ENCODE assay signal across 15 cellular contexts in the genomic region with DNA sequence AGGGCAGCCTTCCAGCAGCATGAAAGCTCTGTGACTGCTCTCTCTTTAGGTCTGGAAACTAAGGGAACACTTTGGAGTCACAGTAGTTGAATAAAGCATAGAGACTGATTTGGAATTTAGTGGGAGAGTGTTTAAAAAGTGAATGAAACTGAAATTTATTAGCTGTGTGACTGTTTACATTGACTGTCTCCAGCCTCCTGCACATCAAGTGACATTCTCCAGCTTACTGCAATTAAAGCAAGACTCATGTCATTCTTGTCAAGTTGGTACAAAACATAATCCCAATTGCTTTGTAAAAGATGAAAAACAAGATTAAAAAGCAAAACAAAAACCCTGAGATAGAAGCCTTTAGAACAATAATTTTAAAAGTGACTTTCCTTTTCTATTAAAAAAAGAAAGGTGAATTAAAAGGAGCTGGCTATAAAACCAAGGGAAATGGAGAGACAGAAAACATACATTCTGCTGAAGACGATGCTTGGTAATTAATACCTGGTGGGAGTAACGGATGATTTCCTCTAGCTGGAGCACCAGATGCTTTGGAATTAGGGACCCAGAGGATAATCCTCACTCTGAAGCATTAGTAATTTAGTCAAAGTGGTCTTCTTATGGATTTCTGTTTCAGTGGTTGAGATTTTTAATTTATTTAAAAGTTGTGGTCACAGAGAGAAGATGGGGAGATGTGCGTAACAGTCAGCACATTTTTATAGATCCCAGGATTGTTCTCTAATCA.
DNase-seq lines count a peak whose midpoint lies in the region; ATAC-seq, FAIRE-seq and TF ChIP-seq lines count a peak whose summit lies in the region.
"Had no signal": no experiment of that assay in that cellular context is flagged by ENCODE, and none has a peak within 500 bp of the region (broad histone marks: within the 10 kb centered on the region; RNA-seq: fewer than 3 reads in every experiment).

No MANE protein-coding gene starts in this region.

- ATAC-seq in mucosa of descending colon (no peak), GM21529 (IDR thresholded peaks at IDR 0.05; ENCODE audit: unreplicated experiment) (no peak)
- ATAC-seq: A549; CD8-positive, alpha-beta T cell; HCT116 had no signal

- H3K79me2 ChIP-seq in neural progenitor cell (ENCODE audit: low read depth): no peaks in the 10 kb centered on the region

- H4K8ac ChIP-seq in mesenchymal stem cell (ENCODE audit: low read length): no peak overlapping the region

- WGBS in mesenchymal stem cell: 31% methylated on average over 2 of the region's 3 CpGs

- TF ChIP-seq CTCF in D721Med (IDR thresholded peaks at IDR 0.05; ENCODE audit: insufficient read depth, missing control alignments): no peak
- no peak for TF ChIP-seq CTCF in neural progenitor cell (IDR thresholded peaks at IDR 0.05)
- TF ChIP-seq CTCF in mucosa of descending colon (IDR thresholded peaks at IDR 0.05): no peak

- H2BK15ac ChIP-seq in mesenchymal stem cell (ENCODE audit: low read depth, poor library complexity, severe bottlenecking): no peak overlapping the region

- H3K18ac ChIP-seq in mesenchymal stem cell (ENCODE audit: low read depth in 1 of 2, low read length in 2 of 2): no peak overlapping the region

- no peak overlapping the region for H2AK5ac ChIP-seq in mesenchymal stem cell (ENCODE audit: low read length, severe bottlenecking)

- H3K27ac ChIP-seq in neural progenitor cell: no peak overlapping the region
- no peak overlapping the region for H3K27ac ChIP-seq in mesenchymal stem cell (ENCODE audit: low read length, poor library complexity, severe bottlenecking)
- H3K27ac ChIP-seq: A549, GM23248 had no signal

- no peak overlapping the region for H2AFZ ChIP-seq in neural progenitor cell (replicated peaks)
- no peak overlapping the region for H2AFZ ChIP-seq in mesenchymal stem cell (ENCODE audit: low read depth, low read length)
- H2AFZ ChIP-seq: GM23248 had no signal

- H3K27me3 ChIP-seq in neural progenitor cell (no peaks in the 10 kb centered on the region), mesenchymal stem cell (ENCODE audit: control insufficient read depth in 1 of 2, insufficient read depth in 1 of 2, low read length in 2 of 2) (no peaks in the 10 kb centered on the region)

- no peaks in the 10 kb centered on the region for H4K20me1 ChIP-seq in neural progenitor cell (ENCODE audit: low read depth)

- H3K36me3 ChIP-seq in neural progenitor cell (no peaks in the 10 kb centered on the region), mesenchymal stem cell (ENCODE audit: control insufficient read depth in 1 of 2, insufficient read depth in 2 of 2, low read depth in 1 of 2, low read length in 2 of 2) (no peaks in the 10 kb centered on the region), mucosa of descending colon (ENCODE audit: low read depth) (no peaks in the 10 kb centered on the region)

- H3K79me1 ChIP-seq in mesenchymal stem cell (replicated peaks; ENCODE audit: low read length, poor library complexity, severe bottlenecking): no peaks in the 10 kb centered on the region

- H2BK5ac ChIP-seq in mesenchymal stem cell (ENCODE audit: low read depth, low read length, poor library complexity, severe bottlenecking): no peak overlapping the region

- intact Hi-C loops in mucosa of descending colon (cut with DNase I, micrococcal nuclease): no loop called here

- peaks cover 2% of the 10 kb centered on the region for H3K27me3 Mint-ChIP-seq in neural progenitor cell (ENCODE audit: insufficient read depth, low read depth)

- no peak overlapping the region for H3K14ac ChIP-seq in mesenchymal stem cell (ENCODE audit: low read length in 2 of 2)

- H3K4me3 Mint-ChIP-seq in neural progenitor cell: no peak overlapping the region
- H3K4me3 Mint-ChIP-seq: CD14-positive monocyte; CD8-positive, alpha-beta T cell had no signal

- no peaks in the 10 kb centered on the region for H3K9me3 Mint-ChIP-seq in neural progenitor cell
- H3K9me3 Mint-ChIP-seq: CD8-positive, alpha-beta T cell had no signal

- DNase-seq in D721Med (ENCODE audit: insufficient read length, low spot score): no peak
- peak; percentile 1 for DNase-seq in NCI-H69 (lab: John Stamatoyannopoulos, UW)
- no peak for DNase-seq in neural progenitor cell (ENCODE audit: low spot score)
- DNase-seq in mesenchymal stem cell: no peak
- no peak for DNase-seq in mucosa of descending colon
- DNase-seq: CD8-positive, alpha-beta T cell; COR-L47; DMS53; GM23248 had no signal

- H3K36me3 Mint-ChIP-seq in neural progenitor cell: no peaks in the 10 kb centered on the region
- H3K36me3 Mint-ChIP-seq: CD14-positive monocyte; CD8-positive, alpha-beta T cell had no signal

- H3K4me2 ChIP-seq in neural progenitor cell (peak overlapping the region; percentile 33), mesenchymal stem cell (ENCODE audit: low read length, poor library complexity, severe bottlenecking) (no peak overlapping the region)
- H3K4me2 ChIP-seq: A549 had no signal

- H3K9me3 ChIP-seq in neural progenitor cell (ENCODE audit: low read depth) (no peaks in the 10 kb centered on the region), mesenchymal stem cell (ENCODE audit: control insufficient read depth, low read length) (no peaks in the 10 kb centered on the region), mucosa of descending colon (no peaks in the 10 kb centered on the region)
- H3K9me3 ChIP-seq: A549 had no signal

- no peak overlapping the region for H2BK120ac ChIP-seq in mesenchymal stem cell (ENCODE audit: low read depth, low read length)

- H2BK12ac ChIP-seq in mesenchymal stem cell (ENCODE audit: low read length in 2 of 2): no peak overlapping the region

- H3K4me3 ChIP-seq in neural progenitor cell (no peak overlapping the region), mesenchymal stem cell (ENCODE audit: insufficient read depth in 1 of 2, low read depth in 1 of 2, low read length in 2 of 2) (no peak overlapping the region), mucosa of descending colon (no peak overlapping the region)
- H3K4me3 ChIP-seq: A549, GM23248 had no signal

- H3K9ac ChIP-seq in neural progenitor cell (no peak overlapping the region), mesenchymal stem cell (ENCODE audit: low read length) (no peak overlapping the region)
- H3K9ac ChIP-seq: GM23248 had no signal

- peaks cover 36% of the 10 kb centered on the region for H3K4me1 Mint-ChIP-seq in neural progenitor cell
- H3K4me1 Mint-ChIP-seq: CD14-positive monocyte had no signal

- no peak overlapping the region for H3K23ac ChIP-seq in mesenchymal stem cell (ENCODE audit: low read length in 2 of 2)

- H3K4me1 ChIP-seq in neural progenitor cell (peaks cover 21% of the 10 kb centered on the region), mesenchymal stem cell (ENCODE audit: control insufficient read depth, insufficient read depth, low read depth, low read length) (no peaks in the 10 kb centered on the region), mucosa of descending colon (ENCODE audit: low read depth) (no peaks in the 10 kb centered on the region)
- H3K4me1 ChIP-seq: A549 had no signal

- FAIRE-seq in D721Med (lab: Jason Lieb, UNC) (peak; percentile 97), endometrium (lab: Jason Lieb, UNC) (peak; percentile 95)
- FAIRE-seq: A549, GM18507 had no signal

- no peak overlapping the region for H3K4ac ChIP-seq in mesenchymal stem cell (ENCODE audit: low read depth in 1 of 2, low read length in 2 of 2)

- H3F3A ChIP-seq in neural progenitor cell (ENCODE audit: low read depth): peaks cover 12% of the 10 kb centered on the region

- no peak overlapping the region for H4K91ac ChIP-seq in mesenchymal stem cell (ENCODE audit: low read length)

- no peak overlapping the region for H3K27ac Mint-ChIP-seq in neural progenitor cell
- H3K27ac Mint-ChIP-seq: CD14-positive monocyte; CD8-positive, alpha-beta T cell had no signal
